ENCODE assay signal across 20 cellular contexts in genomic region chr3:136444581-136444980, GRCh38.
DNase-seq lines count a peak whose midpoint lies in the region; FAIRE-seq and TF ChIP-seq lines count a peak whose summit lies in the region.
"Had no signal": no experiment of that assay in that cellular context is flagged by ENCODE, and none has a peak within 500 bp of the region (broad histone marks: within the 10 kb centered on the region; RNA-seq: fewer than 3 reads in every experiment).

No MANE protein-coding gene starts in this region.

- H3K4me1 ChIP-seq in astrocyte (ENCODE audit: insufficient read depth, low read length): no peaks in the 10 kb centered on the region
- H3K4me1 ChIP-seq: BLaER1 had no signal

- H2AFZ ChIP-seq in astrocyte (ENCODE audit: low read depth, low read length): no peak overlapping the region
- H2AFZ ChIP-seq: GM23338 had no signal

- no peaks in the 10 kb centered on the region for H3K9me3 ChIP-seq in astrocyte (ENCODE audit: insufficient read depth, low read depth, low read length)
- H3K9me3 ChIP-seq: BLaER1 had no signal

- H3K27ac ChIP-seq in astrocyte (ENCODE audit: low read depth, low read length): no peak overlapping the region
- H3K27ac ChIP-seq: BLaER1 had no signal

- peaks cover 17% of the 10 kb centered on the region for H3K36me3 Mint-ChIP-seq in HFFc6 (ENCODE audit: low read depth)
- H3K36me3 Mint-ChIP-seq in astrocyte (ENCODE audit: low read depth, unreplicated experiment): peaks cover 5% of the 10 kb centered on the region

- H3K4me1 Mint-ChIP-seq in HFFc6 (ENCODE audit: low read depth): peaks cover 16% of the 10 kb centered on the region
- no peaks in the 10 kb centered on the region for H3K4me1 Mint-ChIP-seq in astrocyte (ENCODE audit: low read depth, unreplicated experiment)
- H3K4me1 Mint-ChIP-seq: CD14-positive monocyte, GM23338 had no signal

- H3K4me3 ChIP-seq in AG10803 (ENCODE audit: low read length): no peak overlapping the region
- no peak overlapping the region for H3K4me3 ChIP-seq in astrocyte (ENCODE audit: insufficient read depth, low read depth, low read length)
- H3K4me3 ChIP-seq in fibroblast of the aortic adventitia (ENCODE audit: low read depth, low read length): no peak overlapping the region
- H3K4me3 ChIP-seq: BLaER1, GM23338 had no signal

- peak; percentile 9 for DNase-seq in AG10803 (ENCODE audit: low read depth)
- DNase-seq in HFFc6: no peak
- peak; percentile 39 for DNase-seq in astrocyte (ENCODE audit: low read depth)
- DNase-seq in fibroblast of the aortic adventitia (ENCODE audit: low read depth): peak; percentile 57
- no peak for DNase-seq in AG08395 (ENCODE audit: low spot score)
- no peak for DNase-seq in cortex of kidney (lab: John Stamatoyannopoulos, UW)
- DNase-seq in superior temporal gyrus (ENCODE audit: extremely low spot score): no peak
- no peak for DNase-seq in NCI-H1105 treated with DMSO at 0.1 percent for 48 hours (lab: John Stamatoyannopoulos, UW)
- DNase-seq: CD4-positive, alpha-beta memory T cell; DMS153; DMS79; HCEC 1CT; KBM-7 had no signal

- H4K20me1 ChIP-seq in astrocyte (ENCODE audit: insufficient read depth, low read length): no peaks in the 10 kb centered on the region
- H4K20me1 ChIP-seq: BLaER1 had no signal

- H3K4me3 Mint-ChIP-seq in HFFc6 (no peak overlapping the region), astrocyte (ENCODE audit: unreplicated experiment) (no peak overlapping the region)
- H3K4me3 Mint-ChIP-seq: CD14-positive monocyte; CD4-positive, alpha-beta memory T cell; GM23338; IgD-negative memory B cell had no signal

- H3K79me2 ChIP-seq in astrocyte (ENCODE audit: insufficient read depth, low read length): no peaks in the 10 kb centered on the region

- no peaks in the 10 kb centered on the region for H3K9me3 Mint-ChIP-seq in HFFc6
- H3K9me3 Mint-ChIP-seq in astrocyte (ENCODE audit: unreplicated experiment): no peaks in the 10 kb centered on the region
- H3K9me3 Mint-ChIP-seq: CD4-positive, alpha-beta memory T cell; GM23338; IgD-negative memory B cell had no signal

- TF ChIP-seq CTCF in AG10803 (conservative IDR thresholded peaks at IDR 0.05; ENCODE audit: low read length): no peak
- no peak for TF ChIP-seq CTCF in HFFc6 (IDR thresholded peaks at IDR 0.05)
- TF ChIP-seq CTCF in astrocyte (IDR thresholded peaks at IDR 0.05; ENCODE audit: insufficient read depth, low read depth, low read length): no peak
- no peak for TF ChIP-seq CTCF in fibroblast of the aortic adventitia (IDR thresholded peaks at IDR 0.05; ENCODE audit: insufficient read depth, low read length)

- H3K27me3 Mint-ChIP-seq in HFFc6 (ENCODE audit: insufficient read depth) (no peaks in the 10 kb centered on the region), astrocyte (ENCODE audit: low read depth, unreplicated experiment) (no peaks in the 10 kb centered on the region)
- H3K27me3 Mint-ChIP-seq: CD4-positive, alpha-beta memory T cell; IgD-negative memory B cell had no signal

- H3K27ac Mint-ChIP-seq in HFFc6 (0 out of 2 replicates have a peak overlapping the region, but pooled peaks have one; percentile 19), astrocyte (ENCODE audit: unreplicated experiment) (no peak overlapping the region)
- H3K27ac Mint-ChIP-seq: CD4-positive, alpha-beta memory T cell; GM23338; IgD-negative memory B cell had no signal

- H3K36me3 ChIP-seq in astrocyte (ENCODE audit: insufficient read depth, low read length): peaks cover 2% of the 10 kb centered on the region

- no peaks in the 10 kb centered on the region for H3K27me3 ChIP-seq in astrocyte (ENCODE audit: insufficient read depth, low read length)
- H3K27me3 ChIP-seq: BLaER1 had no signal

- H3K4me2 ChIP-seq in astrocyte (ENCODE audit: low read length): no peak overlapping the region
- H3K4me2 ChIP-seq: BLaER1, GM23338 had no signal

- H3K9ac ChIP-seq in astrocyte (ENCODE audit: low read length): no peak overlapping the region
- H3K9ac ChIP-seq: BLaER1 had no signal

- FAIRE-seq in astrocyte (lab: Jason Lieb, UNC): no peak
- FAIRE-seq: GM12891, H54, HTR-8/SVneo had no signal

Comparison
In these comparisons a context has a peak if more than half of its experiments do, and no peak if none do; other contexts are left out.
1. DNase-seq: peak in AG10803 (single experiment), astrocyte (single experiment) and fibroblast of the aortic adventitia (single experiment); none in HFFc6 (single experiment), AG08395 (single experiment), cortex of kidney (single experiment), superior temporal gyrus (single experiment) and NCI-H1105 treated with DMSO at 0.1 percent for 48 hours (single experiment).